In the genomic region with DNA sequence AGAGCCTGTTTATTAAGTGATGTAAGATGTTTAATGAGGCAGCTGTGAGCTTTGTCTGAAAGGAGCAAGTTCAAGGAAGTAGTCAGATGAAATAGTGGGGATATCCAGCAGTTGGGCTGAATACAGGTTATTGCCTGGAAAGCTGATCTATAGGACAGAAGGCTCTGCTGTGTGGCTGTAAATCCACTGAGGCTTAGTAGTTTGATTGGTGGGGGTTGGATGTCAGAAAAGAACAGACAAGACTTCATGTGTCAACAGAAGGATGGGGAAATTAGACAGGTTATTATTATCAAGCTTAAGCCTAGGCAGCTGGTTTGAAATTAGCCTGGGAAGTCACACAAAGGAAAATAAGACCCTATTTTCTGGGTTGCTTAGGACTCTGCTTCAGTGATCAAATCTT, we compare ENCODE assay signal across 26 cellular contexts.
DNase-seq lines count a peak whose midpoint lies in the region; ATAC-seq and FAIRE-seq lines count a peak whose summit lies in the region.
"Had no signal": no experiment of that assay in that cellular context is flagged by ENCODE, and none has a peak within 500 bp of the region (broad histone marks: within the 10 kb centered on the region; RNA-seq: fewer than 3 reads in every experiment).

No MANE protein-coding gene starts in this region.

- DNase-seq in DMS153 (lab: John Stamatoyannopoulos, UW): peak; percentile 59
- DNase-seq in DMS153 treated with DMSO at 0.1 percent for 48 hours (lab: John Stamatoyannopoulos, UW; ENCODE audit: unreplicated experiment): no peak
- DNase-seq in NCI-H2227 (lab: John Stamatoyannopoulos, UW; ENCODE audit: unreplicated experiment): peak; percentile 38
- peak; percentile 1 for DNase-seq in left kidney (ENCODE audit: low read depth, low spot score)
- peak; percentile 19 for DNase-seq in retina
- no peak for DNase-seq in HTR-8/SVneo (ENCODE audit: insufficient read length, low spot score)
- DNase-seq: 8988T; activated CD4-positive, CD25-positive, alpha-beta regulatory T cell treated with anti-CD3 and anti-CD28 coated beads, Interleukin-2, amount 50 U/mL, for 72 hours; activated gamma-delta T cell treated with Interleukin-2 at 50 U/mL for 16 hours; activated naive CD8-positive, alpha-beta T cell treated with anti-CD3 and anti-CD28 coated beads, Interleukin-2, amount 50 U/mL, for 24 hours; activated T-cell treated with anti-CD3 and anti-CD28 coated beads, Interleukin-2, amount 50 U/mL, for 1 hour; CD8-positive, alpha-beta memory T cell; KG1; left lung; MM.1S; NCI-H1694 treated with DMSO at 0.1 percent for 48 hours; Peyer's patch; SIG-M5; stimulated activated CD8-positive, alpha-beta memory T cell treated with anti-CD3 and anti-CD28 coated beads, Interleukin-4, amount 100 ng/mL, for 48 hours; stomach; trophoblast cell had no signal

- ATAC-seq in HG02970 (IDR thresholded peaks at IDR 0.05; ENCODE audit: low FRiP score, unreplicated experiment) (no peak), HG03354 (IDR thresholded peaks at IDR 0.05; ENCODE audit: poor library complexity, severe bottlenecking, unreplicated experiment) (no peak)
- ATAC-seq: activated naive CD8-positive, alpha-beta T cell treated with anti-CD3 and anti-CD28 coated beads, Interleukin-2, amount 50 U/mL, for 24 hours; GM12878; left lung; natural killer cell treated with Interleukin-12 subunit alpha and Interleukin-12 subunit beta and Interleukin-15 and Interleukin-18, amount 100 ng/mL, for 72 hours had no signal

- no peak for FAIRE-seq in HTR-8/SVneo (lab: Jason Lieb, UNC)
- FAIRE-seq: GM12878, H1 had no signal

Comparison
In these comparisons a context has a peak if more than half of its experiments do, and no peak if none do; other contexts are left out.
1. DNase-seq: peak in DMS153 (single experiment), NCI-H2227 (single experiment), left kidney (single experiment) and retina (single experiment); none in DMS153 treated with DMSO at 0.1 percent for 48 hours (single experiment) and HTR-8/SVneo (single experiment).